In genomic region chr16:24141917-24142316, GRCh38 we compare ENCODE assay signal across 24 cellular contexts.
"Had no signal": no experiment of that assay in that cellular context is flagged by ENCODE, and none has a peak within 500 bp of the region (broad histone marks: within the 10 kb centered on the region; RNA-seq: fewer than 3 reads in every experiment).

No MANE protein-coding gene starts in this region.

- DNase-seq: Karpas-422, KG1, MG63, NCI-H1092, NCI-H1105 treated with DMSO at 0.1 percent for 48 hours, NCI-H1417 treated with DMSO at 0.1 percent for 48 hours, NCI-H146, NCI-H1694 treated with DMSO at 0.1 percent for 48 hours, NCI-H2029, NCI-H2081 treated with DMSO at 0.1 percent for 48 hours, NCI-H2171, NCI-H226, NCI-H446, NCI-H510A, NCI-H524 treated with DMSO at 0.1 percent for 48 hours, NCI-H69, NCI-H774, PC-3, SHP77, SK-N-SH had no signal

- FAIRE-seq: HTR-8/SVneo had no signal

- H3K9me3 ChIP-seq: MG63, SK-N-SH had no signal

- ATAC-seq: Panc1, PC-3 had no signal

- H3K4me3 ChIP-seq: MG63 had no signal

- H3K36me3 ChIP-seq: MG63 had no signal

- H3K27ac ChIP-seq: HL-60, RWPE1 had no signal

- H3K4me2 ChIP-seq: SK-N-SH had no signal

- H3K9ac ChIP-seq: SK-N-SH had no signal
